Comparison of ENCODE assay signal across 2 cellular contexts in the genomic region with DNA sequence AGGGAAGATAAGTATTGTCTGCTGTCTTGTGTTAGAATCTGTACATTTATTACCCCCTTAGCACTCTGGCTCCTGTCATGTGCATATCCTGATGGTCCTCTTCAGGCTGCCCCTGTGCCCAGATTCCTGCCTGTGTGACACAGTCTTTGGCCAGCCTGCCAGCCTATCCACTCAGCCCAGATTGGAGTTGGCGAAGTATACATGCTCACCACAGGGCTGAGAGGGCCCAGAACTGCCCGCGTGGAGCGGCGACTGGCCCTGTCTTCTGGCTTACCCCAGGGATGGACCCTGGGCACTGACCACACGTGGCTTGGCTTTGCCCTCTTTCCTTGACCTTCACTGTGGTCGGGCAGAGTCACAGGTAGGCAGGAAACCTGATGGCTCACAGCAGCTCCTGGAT.
TF ChIP-seq lines count a peak whose summit lies in the region.

No MANE protein-coding gene starts in this region.

TF ChIP-seq in WTC11, 78 proteins besides CTCF, POLR2A, EP300 and RAD21:
- no peak for TF ChIP-seq OVOL2 (CRISPR knock-in tag; IDR thresholded peaks at IDR 0.05; ENCODE audit: borderline replicate concordance)
- TF ChIP-seq ZNF416 (CRISPR knock-in tag; IDR thresholded peaks at IDR 0.05) = no peak
- no peak for TF ChIP-seq PRRX2 (CRISPR knock-in tag; IDR thresholded peaks at IDR 0.05)
- TF ChIP-seq NR2C2 (CRISPR knock-in tag; IDR thresholded peaks at IDR 0.05) = no peak
- TF ChIP-seq TP53 (CRISPR knock-in tag; IDR thresholded peaks at IDR 0.05) = no peak
- TF ChIP-seq, protein P1, sequence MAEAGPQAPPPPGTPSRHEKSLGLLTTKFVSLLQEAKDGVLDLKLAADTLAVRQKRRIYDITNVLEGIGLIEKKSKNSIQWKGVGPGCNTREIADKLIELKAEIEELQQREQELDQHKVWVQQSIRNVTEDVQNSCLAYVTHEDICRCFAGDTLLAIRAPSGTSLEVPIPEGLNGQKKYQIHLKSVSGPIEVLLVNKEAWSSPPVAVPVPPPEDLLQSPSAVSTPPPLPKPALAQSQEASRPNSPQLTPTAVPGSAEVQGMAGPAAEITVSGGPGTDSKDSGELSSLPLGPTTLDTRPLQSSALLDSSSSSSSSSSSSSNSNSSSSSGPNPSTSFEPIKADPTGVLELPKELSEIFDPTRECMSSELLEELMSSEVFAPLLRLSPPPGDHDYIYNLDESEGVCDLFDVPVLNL (CRISPR knock-in tag; IDR thresholded peaks at IDR 0.05; ENCODE audit: borderline replicate concordance, low read depth) = no peak
- TF ChIP-seq RELA (CRISPR knock-in tag; IDR thresholded peaks at IDR 0.05; ENCODE audit: borderline replicate concordance) = no peak
- TF ChIP-seq, protein P2, sequence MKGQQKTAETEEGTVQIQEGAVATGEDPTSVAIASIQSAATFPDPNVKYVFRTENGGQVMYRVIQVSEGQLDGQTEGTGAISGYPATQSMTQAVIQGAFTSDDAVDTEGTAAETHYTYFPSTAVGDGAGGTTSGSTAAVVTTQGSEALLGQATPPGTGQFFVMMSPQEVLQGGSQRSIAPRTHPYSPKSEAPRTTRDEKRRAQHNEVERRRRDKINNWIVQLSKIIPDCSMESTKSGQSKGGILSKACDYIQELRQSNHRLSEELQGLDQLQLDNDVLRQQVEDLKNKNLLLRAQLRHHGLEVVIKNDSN (CRISPR knock-in tag; IDR thresholded peaks at IDR 0.05) = no peak
- no peak for TF ChIP-seq ZNF396 (CRISPR knock-in tag; IDR thresholded peaks at IDR 0.05; ENCODE audit: borderline replicate concordance)
- no peak for TF ChIP-seq ZNF232 (CRISPR knock-in tag; IDR thresholded peaks at IDR 0.05)
- TF ChIP-seq, protein P3, sequence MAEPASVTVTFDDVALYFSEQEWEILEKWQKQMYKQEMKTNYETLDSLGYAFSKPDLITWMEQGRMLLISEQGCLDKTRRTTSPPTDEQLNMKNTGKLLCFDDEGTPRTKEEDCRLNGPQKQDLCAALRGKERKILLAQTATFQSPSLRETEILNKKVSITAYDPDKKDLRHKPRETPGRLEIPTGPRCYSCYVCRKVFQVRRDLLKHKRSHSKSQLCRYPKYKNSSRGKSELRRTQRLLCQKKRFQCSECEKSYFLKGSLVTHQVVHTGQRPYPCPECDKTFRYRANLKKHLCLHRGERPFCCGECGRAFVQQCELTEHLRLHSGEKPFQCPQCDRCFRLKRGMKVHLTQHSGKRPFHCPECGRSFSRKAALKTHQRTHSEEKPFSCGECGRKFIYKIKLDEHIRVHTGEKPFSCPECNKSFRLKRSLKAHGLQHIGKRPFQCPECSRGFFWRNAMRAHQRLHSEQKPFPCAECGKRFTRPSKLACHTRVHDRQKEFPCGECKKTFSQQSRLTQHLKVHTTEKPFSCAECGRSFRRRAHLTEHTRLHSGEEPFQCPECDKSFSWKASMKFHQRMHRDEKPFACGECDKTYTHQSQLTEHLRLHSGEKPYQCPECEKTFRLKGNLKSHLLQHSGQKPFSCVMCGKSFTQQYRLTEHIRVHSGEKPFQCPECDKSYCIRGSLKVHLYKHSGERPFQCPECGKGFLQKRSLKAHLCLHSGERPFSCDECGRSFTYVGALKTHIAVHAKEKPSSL (CRISPR knock-in tag; conservative IDR thresholded peaks at IDR 0.05) = no peak
- no peak for TF ChIP-seq SMAD3 (CRISPR knock-in tag; IDR thresholded peaks at IDR 0.05; ENCODE audit: borderline replicate concordance)
- no peak for TF ChIP-seq ZNF138 (CRISPR knock-in tag; conservative IDR thresholded peaks at IDR 0.05)
- no peak for TF ChIP-seq ZNF121 (CRISPR knock-in tag; IDR thresholded peaks at IDR 0.05)
- TF ChIP-seq, protein P4, sequence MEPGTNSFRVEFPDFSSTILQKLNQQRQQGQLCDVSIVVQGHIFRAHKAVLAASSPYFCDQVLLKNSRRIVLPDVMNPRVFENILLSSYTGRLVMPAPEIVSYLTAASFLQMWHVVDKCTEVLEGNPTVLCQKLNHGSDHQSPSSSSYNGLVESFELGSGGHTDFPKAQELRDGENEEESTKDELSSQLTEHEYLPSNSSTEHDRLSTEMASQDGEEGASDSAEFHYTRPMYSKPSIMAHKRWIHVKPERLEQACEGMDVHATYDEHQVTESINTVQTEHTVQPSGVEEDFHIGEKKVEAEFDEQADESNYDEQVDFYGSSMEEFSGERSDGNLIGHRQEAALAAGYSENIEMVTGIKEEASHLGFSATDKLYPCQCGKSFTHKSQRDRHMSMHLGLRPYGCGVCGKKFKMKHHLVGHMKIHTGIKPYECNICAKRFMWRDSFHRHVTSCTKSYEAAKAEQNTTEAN (CRISPR knock-in tag; IDR thresholded peaks at IDR 0.05) = no peak
- TF ChIP-seq, protein P5, sequence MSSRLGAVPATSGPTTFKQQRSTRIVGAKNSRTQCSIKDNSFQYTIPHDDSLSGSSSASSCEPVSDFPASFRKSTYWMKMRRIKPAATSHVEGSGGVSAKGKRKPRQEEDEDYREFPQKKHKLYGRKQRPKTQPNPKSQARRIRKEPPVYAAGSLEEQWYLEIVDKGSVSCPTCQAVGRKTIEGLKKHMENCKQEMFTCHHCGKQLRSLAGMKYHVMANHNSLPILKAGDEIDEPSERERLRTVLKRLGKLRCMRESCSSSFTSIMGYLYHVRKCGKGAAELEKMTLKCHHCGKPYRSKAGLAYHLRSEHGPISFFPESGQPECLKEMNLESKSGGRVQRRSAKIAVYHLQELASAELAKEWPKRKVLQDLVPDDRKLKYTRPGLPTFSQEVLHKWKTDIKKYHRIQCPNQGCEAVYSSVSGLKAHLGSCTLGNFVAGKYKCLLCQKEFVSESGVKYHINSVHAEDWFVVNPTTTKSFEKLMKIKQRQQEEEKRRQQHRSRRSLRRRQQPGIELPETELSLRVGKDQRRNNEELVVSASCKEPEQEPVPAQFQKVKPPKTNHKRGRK (CRISPR knock-in tag; IDR thresholded peaks at IDR 0.05; ENCODE audit: borderline replicate concordance) = no peak
- TF ChIP-seq EMX1 (CRISPR knock-in tag; IDR thresholded peaks at IDR 0.05) = no peak
- TF ChIP-seq NR3C1 (CRISPR knock-in tag; conservative IDR thresholded peaks at IDR 0.05; ENCODE audit: low read depth) = no peak
- TF ChIP-seq IRF2 (CRISPR knock-in tag; IDR thresholded peaks at IDR 0.05; ENCODE audit: borderline replicate concordance, low read depth) = no peak

TF ChIP-seq in H1, 55 proteins besides CTCF, POLR2A, EP300 and RAD21:
- TF ChIP-seq YY1 (IDR thresholded peaks at IDR 0.05; ENCODE audit: low read depth, low read length) (no peak), EZH2 (IDR thresholded peaks at IDR 0.05; ENCODE audit: low read depth, low read length, severe bottlenecking) (peak; percentile 7)
